9 cellular contexts compared by ENCODE assay signal in genomic region chr17:76451480-76451879, GRCh38. TPM values are rescaled to one million over a fixed set of nuclear protein-coding genes. Genes with fewer than 3 reads are reported as not detected.
A peak's percentile ranks its signal among the peaks of the same experiment; 100 is the strongest.
DNase-seq lines count a peak whose midpoint lies in the region; ATAC-seq and TF ChIP-seq lines count a peak whose summit lies in the region.
"Had no signal": no experiment of that assay in that cellular context is flagged by ENCODE, and none has a peak within 500 bp of the region (broad histone marks: within the 10 kb centered on the region; RNA-seq: fewer than 3 reads in every experiment).

No MANE protein-coding gene starts in this region.

- no peak for TF ChIP-seq POLR2A in breast epithelium (IDR thresholded peaks at IDR 0.05)

- intact Hi-C loops in MCF 10A (cut with micrococcal nuclease) (no loop called here), breast epithelium (cut with DNase I; ENCODE audit: low total_unique reads) (no loop called here)

- no peaks in the 10 kb centered on the region for H3K4me1 ChIP-seq in breast epithelium

- TF ChIP-seq CTCF in MCF 10A (IDR thresholded peaks at IDR 0.05; ENCODE audit: unreplicated experiment), result no peak
- no peak for TF ChIP-seq CTCF in breast epithelium (IDR thresholded peaks at IDR 0.05)
- TF ChIP-seq CTCF in WTC11 (IDR thresholded peaks at IDR 0.05), result no peak
- TF ChIP-seq CTCF in fibroblast of the aortic adventitia (IDR thresholded peaks at IDR 0.05; ENCODE audit: insufficient read depth, low read length), result no peak

- no peak for ATAC-seq in WTC11
- ATAC-seq in stimulated activated effector memory CD8-positive, alpha-beta T cell treated with anti-CD3 and anti-CD28 coated beads, Interleukin-12 subunit alpha, Interleukin-12 subunit beta, amount 100 ng/mL, for 72 hours, result no peak
- ATAC-seq in GM21786 (IDR thresholded peaks at IDR 0.05; ENCODE audit: unreplicated experiment), result no peak

- H3K27me3 ChIP-seq in breast epithelium, result no peaks in the 10 kb centered on the region

- peak overlapping the region; percentile 76 for H3K4me3 Mint-ChIP-seq in MCF 10A (ENCODE audit: unreplicated experiment)
- peak overlapping the region; percentile 88 for H3K4me3 Mint-ChIP-seq in WTC11
- peak overlapping the region; percentile 81 for H3K4me3 Mint-ChIP-seq in stimulated activated effector memory CD8-positive, alpha-beta T cell treated with anti-CD3 and anti-CD28 coated beads, Interleukin-12 subunit alpha, Interleukin-12 subunit beta, amount 100 ng/mL, for 72 hours

- TSS peak; percentile 31 for BruUV-seq in MCF 10A (replicated peaks; lab: Mats Ljungman, UMichigan)

- H3K36me3 ChIP-seq in breast epithelium, result no peaks in the 10 kb centered on the region

- H3K9me3 ChIP-seq in breast epithelium, result no peaks in the 10 kb centered on the region
- H3K9me3 ChIP-seq: mucosa of descending colon had no signal

- no peak for DNase-seq in MCF 10A (ENCODE audit: unreplicated experiment)
- DNase-seq in breast epithelium (ENCODE audit: low spot score in 2 of 2), result no peak
- DNase-seq in WTC11 (ENCODE audit: low spot score), result no peak
- DNase-seq in fibroblast of the aortic adventitia (ENCODE audit: low read depth), result no peak
- no peak for DNase-seq in stimulated activated effector memory CD8-positive, alpha-beta T cell treated with anti-CD3 and anti-CD28 coated beads, Interleukin-12 subunit alpha, Interleukin-12 subunit beta, amount 100 ng/mL, for 72 hours (ENCODE audit: low spot score in 2 of 2)
- no peak for DNase-seq in NCI-H226
- no peak for DNase-seq in NCI-H1436 (lab: John Stamatoyannopoulos, UW)
- DNase-seq: mucosa of descending colon had no signal

- peaks cover 6% of the 10 kb centered on the region for H3K36me3 Mint-ChIP-seq in MCF 10A (ENCODE audit: insufficient read depth, unreplicated experiment)
- H3K36me3 Mint-ChIP-seq in WTC11, result no peaks in the 10 kb centered on the region
- no peaks in the 10 kb centered on the region for H3K36me3 Mint-ChIP-seq in stimulated activated effector memory CD8-positive, alpha-beta T cell treated with anti-CD3 and anti-CD28 coated beads, Interleukin-12 subunit alpha, Interleukin-12 subunit beta, amount 100 ng/mL, for 72 hours

- H3K4me3 ChIP-seq in breast epithelium (peak overlapping the region in 1 of 3 donors; percentile 97), fibroblast of the aortic adventitia (ENCODE audit: low read depth, low read length) (peak overlapping the region; percentile 80)

- no peaks in the 10 kb centered on the region for H3K27me3 Mint-ChIP-seq in MCF 10A (ENCODE audit: insufficient read depth, unreplicated experiment)
- H3K27me3 Mint-ChIP-seq in WTC11 (ENCODE audit: low read depth), result no peaks in the 10 kb centered on the region

- H3K27ac ChIP-seq in breast epithelium, result no peak overlapping the region

- POLR2A ChIA-PET in MCF 10A (lab: Yijun Ruan, JAX), result interaction anchor here (0.6 to 3.1 kb wide), 5 partner anchors 34 to 98 kb away, joined by 3 to 15 read pairs (median 4); partner anchors contain the start of gene PRPSAP1
- POLR2A ChIA-PET in WTC11 (lab: Charles Lee), result interaction anchor here (0.6 kb wide), 1 partner anchor 16 kb away, joined by 3 read pairs; no protein-coding TSS in a partner anchor

- H3K27ac Mint-ChIP-seq in MCF 10A (ENCODE audit: low read depth, unreplicated experiment) (no peak overlapping the region), WTC11 (peak overlapping the region; percentile 8)
- H3K27ac Mint-ChIP-seq in stimulated activated effector memory CD8-positive, alpha-beta T cell treated with anti-CD3 and anti-CD28 coated beads, Interleukin-12 subunit alpha, Interleukin-12 subunit beta, amount 100 ng/mL, for 72 hours, result no peak overlapping the region

- H3K9me3 Mint-ChIP-seq in MCF 10A (ENCODE audit: unreplicated experiment) (no peaks in the 10 kb centered on the region), WTC11 (peaks cover 4% of the 10 kb centered on the region)
- no peaks in the 10 kb centered on the region for H3K9me3 Mint-ChIP-seq in stimulated activated effector memory CD8-positive, alpha-beta T cell treated with anti-CD3 and anti-CD28 coated beads, Interleukin-12 subunit alpha, Interleukin-12 subunit beta, amount 100 ng/mL, for 72 hours

- H3K4me1 Mint-ChIP-seq in MCF 10A (ENCODE audit: insufficient read depth, unreplicated experiment) (peaks cover 26% of the 10 kb centered on the region), WTC11 (peaks cover 49% of the 10 kb centered on the region)
- peaks cover 56% of the 10 kb centered on the region for H3K4me1 Mint-ChIP-seq in stimulated activated effector memory CD8-positive, alpha-beta T cell treated with anti-CD3 and anti-CD28 coated beads, Interleukin-12 subunit alpha, Interleukin-12 subunit beta, amount 100 ng/mL, for 72 hours

- CTCF ChIA-PET in MCF 10A (lab: Yijun Ruan, JAX) (interaction anchor here (0.6 to 1.8 kb wide), 2 partner anchors 7 to 80 kb away, joined by 3 to 4 read pairs; no protein-coding TSS in a partner anchor), WTC11 (lab: Charles Lee) (interaction anchor here (1.0 to 2.7 kb wide), 5 partner anchors 9 to 86 kb away, joined by 3 to 13 read pairs (median 5); no protein-coding TSS in a partner anchor)

TF ChIP-seq in WTC11, 78 proteins besides CTCF, POLR2A, EP300 and RAD21:
- no peak for TF ChIP-seq MYBL2 (CRISPR knock-in tag; IDR thresholded peaks at IDR 0.05)
- no peak for TF ChIP-seq ZNF317 (CRISPR knock-in tag; IDR thresholded peaks at IDR 0.05; ENCODE audit: borderline replicate concordance, low read depth)
- no peak for TF ChIP-seq ZNF423 (CRISPR knock-in tag; IDR thresholded peaks at IDR 0.05)
- no peak for TF ChIP-seq EMX1 (CRISPR knock-in tag; IDR thresholded peaks at IDR 0.05)
- TF ChIP-seq GTF2I (CRISPR knock-in tag; conservative IDR thresholded peaks at IDR 0.05), result no peak
- TF ChIP-seq PRRX2 (CRISPR knock-in tag; IDR thresholded peaks at IDR 0.05), result no peak
- TF ChIP-seq MAX (CRISPR knock-in tag; IDR thresholded peaks at IDR 0.05), result no peak
TF ChIP-seq in WTC11: peak in this region for 0.

RNA-seq across cellular contexts. Expression of gene UBE2O, which starts 1.5 kb away (rescaled TPM):
- total RNA-seq in MCF 10A (2022) (16.2 and 19.5 TPM in 2 replicates), breast epithelium (10 to 100 TPM; 17.4 to 22.5 (median 17.7) TPM), WTC11 (2021) (57.1 to 68.9 TPM (median 59.6 TPM) in 3 replicates), fibroblast of the aortic adventitia (ENCODE audit: low replicate concordance) (13.2 and 16.3 TPM in 2 replicates)

RNA-seq across cellular contexts. Expression of gene AANAT, which starts 15.9 kb away (rescaled TPM):
- not detected in 2 replicates for total RNA-seq in MCF 10A (2022)
- not detected for total RNA-seq in breast epithelium
- 0.17 to 0.57 TPM in 2 of 3 replicates, not detected in the other for total RNA-seq in WTC11 (2021)
- not detected in 2 replicates for total RNA-seq in fibroblast of the aortic adventitia (ENCODE audit: low replicate concordance)
- total RNA-seq: mucosa of descending colon had no signal

RNA-seq across cellular contexts. Expression of gene RHBDF2, which starts 49.7 kb away (rescaled TPM):
- total RNA-seq in MCF 10A (2022), result 17.5 and 33.4 TPM in 2 replicates
- 10 to 100 TPM; 13.4 to 35.5 (median 26.8) TPM for total RNA-seq in breast epithelium
- total RNA-seq in WTC11 (2021), result 28.6 to 33.0 TPM (median 31.5 TPM) in 3 replicates
- total RNA-seq in fibroblast of the aortic adventitia (ENCODE audit: low replicate concordance), result 1.4 and 2.6 TPM in 2 replicates
